8 cellular contexts compared by ENCODE assay signal in the genomic region with DNA sequence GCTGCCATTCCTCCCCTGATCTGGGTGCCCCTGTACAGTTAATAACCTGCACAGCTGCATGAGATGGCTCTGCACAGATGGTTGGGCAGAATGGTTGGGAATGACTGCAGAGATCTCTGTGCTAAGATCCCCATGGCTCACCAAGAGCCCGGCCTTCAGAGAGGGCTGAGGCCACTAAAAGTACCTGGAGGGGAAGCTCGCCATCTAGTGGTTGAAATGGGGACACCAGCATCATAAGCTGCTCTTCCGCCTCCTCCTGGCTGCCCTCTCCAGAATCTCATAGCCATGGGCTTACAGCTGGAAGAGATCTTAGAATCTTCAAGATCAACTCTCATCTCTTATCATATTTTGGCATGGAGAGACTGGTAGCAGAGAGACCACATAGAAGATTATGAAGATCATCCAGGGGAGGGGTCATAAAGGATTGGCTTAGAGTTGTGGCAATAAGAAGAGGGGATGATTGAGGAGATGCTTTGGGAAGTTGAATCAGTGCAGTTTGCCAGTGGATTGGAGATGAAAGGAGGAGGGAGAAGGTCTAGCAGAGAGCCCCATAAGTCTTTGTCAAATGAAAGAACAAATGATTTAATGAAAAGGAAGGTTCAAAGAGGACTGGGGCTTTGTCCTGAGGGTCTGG. TPM values are rescaled to one million over a fixed set of nuclear protein-coding genes. Genes with fewer than 3 reads are reported as not detected.
A peak's percentile ranks its signal among the peaks of the same experiment; 100 is the strongest.
DNase-seq lines count a peak whose midpoint lies in the region; ATAC-seq and TF ChIP-seq lines count a peak whose summit lies in the region.

No MANE protein-coding gene starts in this region.

- 3% methylated on average over 3 of the region's 3 CpGs for WGBS in esophagus muscularis mucosa

- no peak overlapping the region for H3K4me3 Mint-ChIP-seq in natural killer cell
- no peak overlapping the region for H3K4me3 Mint-ChIP-seq in stimulated activated naive CD8-positive, alpha-beta T cell treated with anti-CD3 and anti-CD28 coated beads, Interleukin-15, amount 100 ng/mL, for 72 hours

- TF ChIP-seq POLR2A in esophagus muscularis mucosa (IDR thresholded peaks at IDR 0.05; ENCODE audit: low read depth): no peak

- ATAC-seq in HG03460 (IDR thresholded peaks at IDR 0.05; ENCODE audit: unreplicated experiment) (peak; percentile 69), natural killer cell (peak; percentile 55 to 81 (median 78)), GM21515 (IDR thresholded peaks at IDR 0.05; ENCODE audit: unreplicated experiment) (no peak)
- ATAC-seq in stimulated activated naive CD8-positive, alpha-beta T cell treated with anti-CD3 and anti-CD28 coated beads, Interleukin-15, amount 100 ng/mL, for 72 hours: peak; percentile 76

- no peaks in the 10 kb centered on the region for H3K36me3 Mint-ChIP-seq in natural killer cell

- peak; percentile 93 for TF ChIP-seq CTCF in GM12872 (IDR thresholded peaks at IDR 0.05; ENCODE audit: insufficient read depth, low read depth, low read length)
- peak; percentile 78 to 89 (median 80) for TF ChIP-seq CTCF in esophagus muscularis mucosa (IDR thresholded peaks at IDR 0.05)
- TF ChIP-seq CTCF in natural killer cell (IDR thresholded peaks at IDR 0.05): peak; percentile 96

- intact Hi-C loops in esophagus muscularis mucosa (cut with DNase I) (loop anchor here (5.0 kb wide), 2 partner anchors 66 to 131 kb away; no protein-coding TSS in a partner anchor), natural killer cell (cut with micrococcal nuclease) (no loop called here)

- no peak for TF ChIP-seq EP300 in esophagus muscularis mucosa (IDR thresholded peaks at IDR 0.05)

- DNase-seq in NT2/D1 (ENCODE audit: low read depth, low spot score) (peak; percentile 91), esophagus muscularis mucosa (ENCODE audit: extremely low spot score) (no peak), natural killer cell (peak; percentile 47)
- DNase-seq in activated CD8-positive, alpha-beta memory T cell treated with anti-CD3 and anti-CD28 coated beads, Interleukin-2, amount 50 U/mL, for 48 hours: peak; percentile 68
- DNase-seq in stimulated activated naive CD8-positive, alpha-beta T cell treated with anti-CD3 and anti-CD28 coated beads, Interleukin-15, amount 100 ng/mL, for 72 hours: peak; percentile 42 to 66

- H3K4me1 ChIP-seq in NT2/D1 (ENCODE audit: insufficient read depth, insufficient read length) (peaks cover 23% of the 10 kb centered on the region), esophagus muscularis mucosa (peaks cover 0 to 11% (median 6%) of the 10 kb centered on the region in 4 donors)

- no peak overlapping the region for H3K27ac Mint-ChIP-seq in natural killer cell
- H3K27ac Mint-ChIP-seq in stimulated activated naive CD8-positive, alpha-beta T cell treated with anti-CD3 and anti-CD28 coated beads, Interleukin-15, amount 100 ng/mL, for 72 hours: no peak overlapping the region

- no peaks in the 10 kb centered on the region for H3K4me1 Mint-ChIP-seq in natural killer cell
- no peaks in the 10 kb centered on the region for H3K4me1 Mint-ChIP-seq in stimulated activated naive CD8-positive, alpha-beta T cell treated with anti-CD3 and anti-CD28 coated beads, Interleukin-15, amount 100 ng/mL, for 72 hours

- H3K9me3 Mint-ChIP-seq in natural killer cell: no peaks in the 10 kb centered on the region
- no peaks in the 10 kb centered on the region for H3K9me3 Mint-ChIP-seq in stimulated activated naive CD8-positive, alpha-beta T cell treated with anti-CD3 and anti-CD28 coated beads, Interleukin-15, amount 100 ng/mL, for 72 hours

- H3K36me3 ChIP-seq in NT2/D1 (ENCODE audit: insufficient read depth, insufficient read length, low read length) (no peaks in the 10 kb centered on the region), esophagus muscularis mucosa (no peaks in the 10 kb centered on the region)

- H3K27me3 ChIP-seq in NT2/D1 (ENCODE audit: insufficient read depth, insufficient read length) (no peaks in the 10 kb centered on the region), esophagus muscularis mucosa (peaks cover 0 to 24% (median 0%) of the 10 kb centered on the region in 4 donors)

- H3K27ac ChIP-seq in esophagus muscularis mucosa (replicated peaks in 1 of 4): no peak overlapping the region

- peaks cover 10 to 19% of the 10 kb centered on the region in 2 donors for H3K27me3 Mint-ChIP-seq in natural killer cell (ENCODE audit: low read depth in 2 of 2)
- peaks cover 68% of the 10 kb centered on the region for H3K27me3 Mint-ChIP-seq in stimulated activated naive CD8-positive, alpha-beta T cell treated with anti-CD3 and anti-CD28 coated beads, Interleukin-15, amount 100 ng/mL, for 72 hours

- H3K9me3 ChIP-seq in NT2/D1 (ENCODE audit: insufficient read depth, low read length): no peaks in the 10 kb centered on the region
- no peaks in the 10 kb centered on the region for H3K9me3 ChIP-seq in esophagus muscularis mucosa

- H3K9ac ChIP-seq in NT2/D1 (ENCODE audit: insufficient read length, low read depth): no peak overlapping the region

- H3K4me3 ChIP-seq in NT2/D1 (ENCODE audit: insufficient read length, low read depth) (no peak overlapping the region), esophagus muscularis mucosa (no peak overlapping the region)

RNA-seq across cellular contexts. Expression of gene TLCD5, which starts 22.0 kb away (rescaled TPM):
- total RNA-seq in esophagus muscularis mucosa: 1 to 10 TPM; 3.7 to 6.3 (median 4.4) TPM
- total RNA-seq in natural killer cell: not detected

RNA-seq across cellular contexts. Expression of gene ARHGEF12, which starts 33.1 kb away (rescaled TPM):
- total RNA-seq in esophagus muscularis mucosa (100 to 1,000 TPM in 3 of 4 donors, 10 to 100 TPM in 1; 89.1 to 118 (median 106) TPM), natural killer cell (10 to 100 TPM; 38.4 to 52.3 (median 42.1) TPM)

Comparison
In these comparisons a context has a peak if more than half of its experiments do, and no peak if none do; other contexts are left out.
1. RNA of gene TLCD5, which starts 22.0 kb away (total RNA-seq): 3.7 to 6.3 TPM in esophagus muscularis mucosa; not detected in natural killer cell; every median in the first group is over 4 times any median in the second.
2. Peak in every context shown above with its lines, with median percentiles within 50 percentile points of each other: CTCF ChIP-seq.